ENCODE assay signal across 19 cellular contexts in genomic region chr4:8699063-8699385, GRCh38.
DNase-seq lines count a peak whose midpoint lies in the region; FAIRE-seq and TF ChIP-seq lines count a peak whose summit lies in the region.
"Had no signal": no experiment of that assay in that cellular context is flagged by ENCODE, and none has a peak within 500 bp of the region (broad histone marks: within the 10 kb centered on the region; RNA-seq: fewer than 3 reads in every experiment).

No MANE protein-coding gene starts in this region.

- no peak overlapping the region for H3K4me3 Mint-ChIP-seq in activated naive CD4-positive, alpha-beta T cell treated with anti-CD3 and anti-CD28 coated beads, Interleukin-2, amount 10 ng/mL, durations not matched to agents 7 days and 5 days
- H3K4me3 Mint-ChIP-seq in osteocyte (ENCODE audit: unreplicated experiment), result no peak overlapping the region
- H3K4me3 Mint-ChIP-seq: CD14-positive monocyte; CD4-positive, alpha-beta memory T cell had no signal

- intact Hi-C loops in thyroid gland (cut with DNase I), result no loop called here

- no peak overlapping the region for H3K27ac ChIP-seq in coronary artery
- H3K27ac ChIP-seq in thyroid gland, result no peak overlapping the region
- H3K27ac ChIP-seq: BLaER1 had no signal

- H3K4me3 ChIP-seq in coronary artery (no peak overlapping the region), thyroid gland (replicated peaks in 1 of 3) (no peak overlapping the region)
- H3K4me3 ChIP-seq: BLaER1, GM12878, HAP-1 had no signal

- H3K27ac Mint-ChIP-seq in activated naive CD4-positive, alpha-beta T cell treated with anti-CD3 and anti-CD28 coated beads, Interleukin-2, amount 10 ng/mL, durations not matched to agents 7 days and 5 days, result no peak overlapping the region
- H3K27ac Mint-ChIP-seq in osteocyte (ENCODE audit: unreplicated experiment), result no peak overlapping the region
- H3K27ac Mint-ChIP-seq: CD14-positive monocyte had no signal

- no peaks in the 10 kb centered on the region for H3K27me3 Mint-ChIP-seq in activated naive CD4-positive, alpha-beta T cell treated with anti-CD3 and anti-CD28 coated beads, Interleukin-2, amount 10 ng/mL, durations not matched to agents 7 days and 5 days
- H3K27me3 Mint-ChIP-seq in osteocyte (ENCODE audit: unreplicated experiment), result peaks cover 26% of the 10 kb centered on the region

- no peaks in the 10 kb centered on the region for H3K27me3 ChIP-seq in thyroid gland
- H3K27me3 ChIP-seq: BLaER1 had no signal

- no peak for TF ChIP-seq POLR2A in thyroid gland (IDR thresholded peaks at IDR 0.05)

- peak; percentile 1 for DNase-seq in activated naive CD4-positive, alpha-beta T cell treated with anti-CD3 and anti-CD28 coated beads, Interleukin-2, amount 10 ng/mL, durations not matched to agents 7 days and 5 days
- DNase-seq in activated naive CD4-positive, alpha-beta T cell treated with Interleukin-2 at 50 U/mL for 16 hours, result no peak
- DNase-seq in coronary artery (ENCODE audit: low spot score), result peak; percentile 57
- DNase-seq in osteocyte (ENCODE audit: extremely low spot score, unreplicated experiment), result peak; percentile 76
- DNase-seq in stimulated activated CD4-positive, alpha-beta T cell treated with anti-CD3 and anti-CD28 coated beads, Interleukin-12 subunit alpha, Interleukin-12 subunit beta, amount 100 ng/mL, for 4 hours, result no peak
- DNase-seq in D721Med (ENCODE audit: insufficient read length, low spot score), result no peak
- no peak for DNase-seq in thyroid gland
- DNase-seq: 8988T; CD4-positive, alpha-beta memory T cell; DMS53; DND-41; EL; IMR-90 had no signal

- no peaks in the 10 kb centered on the region for H3K36me3 Mint-ChIP-seq in activated naive CD4-positive, alpha-beta T cell treated with anti-CD3 and anti-CD28 coated beads, Interleukin-2, amount 10 ng/mL, durations not matched to agents 7 days and 5 days
- H3K36me3 Mint-ChIP-seq in osteocyte (ENCODE audit: unreplicated experiment), result no peaks in the 10 kb centered on the region
- H3K36me3 Mint-ChIP-seq: CD14-positive monocyte; CD4-positive, alpha-beta memory T cell had no signal

- no peaks in the 10 kb centered on the region for H3K9me3 ChIP-seq in thyroid gland
- H3K9me3 ChIP-seq: BLaER1, HAP-1 had no signal

- peaks cover 8% of the 10 kb centered on the region for H3K9me3 Mint-ChIP-seq in activated naive CD4-positive, alpha-beta T cell treated with anti-CD3 and anti-CD28 coated beads, Interleukin-2, amount 10 ng/mL, durations not matched to agents 7 days and 5 days
- H3K9me3 Mint-ChIP-seq in osteocyte (ENCODE audit: unreplicated experiment), result no peaks in the 10 kb centered on the region

- no peaks in the 10 kb centered on the region for H3K4me1 Mint-ChIP-seq in activated naive CD4-positive, alpha-beta T cell treated with anti-CD3 and anti-CD28 coated beads, Interleukin-2, amount 10 ng/mL, durations not matched to agents 7 days and 5 days
- H3K4me1 Mint-ChIP-seq in osteocyte (ENCODE audit: unreplicated experiment), result no peaks in the 10 kb centered on the region
- H3K4me1 Mint-ChIP-seq: CD14-positive monocyte had no signal

- no peaks in the 10 kb centered on the region for H3K4me1 ChIP-seq in thyroid gland
- H3K4me1 ChIP-seq: HAP-1 had no signal

- no peak for FAIRE-seq in D721Med (lab: Jason Lieb, UNC)
- FAIRE-seq: GM12878, H1, HTR-8/SVneo had no signal

- no peak for TF ChIP-seq CTCF in coronary artery (IDR thresholded peaks at IDR 0.05)
- TF ChIP-seq CTCF in osteocyte (IDR thresholded peaks at IDR 0.05), result no peak
- no peak for TF ChIP-seq CTCF in D721Med (IDR thresholded peaks at IDR 0.05; ENCODE audit: insufficient read depth, missing control alignments)
- no peak for TF ChIP-seq CTCF in thyroid gland (IDR thresholded peaks at IDR 0.05)

- 76% methylated on average over 4 of the region's 4 CpGs for WGBS in thyroid gland, 2 donors

- no peaks in the 10 kb centered on the region for H3K36me3 ChIP-seq in thyroid gland
- H3K36me3 ChIP-seq: BLaER1, HAP-1 had no signal

- CTCF ChIA-PET in activated naive CD4-positive, alpha-beta T cell treated with anti-CD3 and anti-CD28 coated beads, Interleukin-2, amount 10 ng/mL, durations not matched to agents 7 days and 5 days (lab: Charles Lee), result no interaction called here

Comparison
In these comparisons a context has a peak if more than half of its experiments do, and no peak if none do; other contexts are left out.
1. DNase-seq: peak in activated naive CD4-positive, alpha-beta T cell treated with anti-CD3 and anti-CD28 coated beads, Interleukin-2, amount 10 ng/mL, durations not matched to agents 7 days and 5 days (single experiment), coronary artery (single experiment) and osteocyte (single experiment); none in activated naive CD4-positive, alpha-beta T cell treated with Interleukin-2 at 50 U/mL for 16 hours (single experiment), stimulated activated CD4-positive, alpha-beta T cell treated with anti-CD3 and anti-CD28 coated beads, Interleukin-12 subunit alpha, Interleukin-12 subunit beta, amount 100 ng/mL, for 4 hours (single experiment), D721Med (single experiment) and thyroid gland (0 of 2).